13 cellular contexts compared by ENCODE assay signal in genomic region chr2:119384971-119385370, GRCh38.
DNase-seq lines count a peak whose midpoint lies in the region.
"Had no signal": no experiment of that assay in that cellular context is flagged by ENCODE, and none has a peak within 500 bp of the region (broad histone marks: within the 10 kb centered on the region; RNA-seq: fewer than 3 reads in every experiment).

No MANE protein-coding gene starts in this region.

- DNase-seq in DMS 273 (lab: John Stamatoyannopoulos, UW; ENCODE audit: unreplicated experiment) (peak; percentile 54), DMS 273 treated with DMSO at 0.1 percent for 48 hours (lab: John Stamatoyannopoulos, UW) (no peak), NCI-H69 (lab: John Stamatoyannopoulos, UW) (peak; percentile 27), islet precursor cell (peak; percentile 12), inferior parietal cortex (ENCODE audit: extremely low spot score) (no peak), NOMO-1 (lab: John Stamatoyannopoulos, UW; ENCODE audit: unreplicated experiment in 2 of 2) (no peak)
- DNase-seq in activated CD8-positive, alpha-beta memory T cell treated with anti-CD3 and anti-CD28 coated beads for 24 hours = peak; percentile 40
- no peak for DNase-seq in activated CD8-positive, alpha-beta memory T cell treated with anti-CD3 and anti-CD28 coated beads, Interleukin-2, amount 50 U/mL, for 4 hours
- DNase-seq: Calu3; CD4-positive, alpha-beta T cell; DMS53; HCEC 1CT; HFFc6 had no signal

Comparison
In these comparisons a context has a peak if more than half of its experiments do, and no peak if none do; other contexts are left out.
1. DNase-seq: peak in DMS 273 (single experiment), activated CD8-positive, alpha-beta memory T cell treated with anti-CD3 and anti-CD28 coated beads for 24 hours (single experiment), NCI-H69 (single experiment) and islet precursor cell (single experiment); none in DMS 273 treated with DMSO at 0.1 percent for 48 hours (single experiment), activated CD8-positive, alpha-beta memory T cell treated with anti-CD3 and anti-CD28 coated beads, Interleukin-2, amount 50 U/mL, for 4 hours (single experiment), inferior parietal cortex (single experiment) and NOMO-1 (0 of 2).